In genomic region chr7:137717811-137718271, GRCh38 we compare ENCODE assay signal across 12 cellular contexts.
DNase-seq lines count a peak whose midpoint lies in the region; ATAC-seq, FAIRE-seq and TF ChIP-seq lines count a peak whose summit lies in the region.
"Had no signal": no experiment of that assay in that cellular context is flagged by ENCODE, and none has a peak within 500 bp of the region (broad histone marks: within the 10 kb centered on the region; RNA-seq: fewer than 3 reads in every experiment).

No MANE protein-coding gene starts in this region.

- H3K4me3 ChIP-seq in mammary epithelial cell (replicated peaks in 1 of 3; ENCODE audit: insufficient read depth in 1 of 3, low read depth in 2 of 3, low read length in 3 of 3) (no peak overlapping the region), Karpas-422 (ENCODE audit: low read length) (no peak overlapping the region)
- H3K4me3 ChIP-seq in CD8-positive, alpha-beta T cell (ENCODE audit: low read depth, low read length) = no peak overlapping the region

- no TSS peak for BruUV-seq in mammary epithelial cell (replicated peaks; lab: Mats Ljungman, UMichigan)

- no peak overlapping the region for H3K27ac ChIP-seq in mammary epithelial cell (ENCODE audit: insufficient read depth, low read depth, low read length)
- no peak overlapping the region for H3K27ac ChIP-seq in CD8-positive, alpha-beta T cell (ENCODE audit: low read depth, low read length)
- no peak overlapping the region for H3K27ac ChIP-seq in Karpas-422 (ENCODE audit: low read length)

- no peak overlapping the region for H3K27ac Mint-ChIP-seq in CD8-positive, alpha-beta T cell
- H3K27ac Mint-ChIP-seq: CD4-positive, CD25-positive, alpha-beta regulatory T cell; effector memory CD8-positive, alpha-beta T cell had no signal

- no peaks in the 10 kb centered on the region for H3K36me3 Mint-ChIP-seq in CD8-positive, alpha-beta T cell
- H3K36me3 Mint-ChIP-seq: CD4-positive, CD25-positive, alpha-beta regulatory T cell had no signal

- H3K36me3 ChIP-seq in mammary epithelial cell (ENCODE audit: insufficient read depth, low read length) (no peaks in the 10 kb centered on the region), Karpas-422 (ENCODE audit: insufficient read depth, low read length) (no peaks in the 10 kb centered on the region)
- no peaks in the 10 kb centered on the region for H3K36me3 ChIP-seq in CD8-positive, alpha-beta T cell (ENCODE audit: insufficient read depth, low read length)

- peaks cover 5% of the 10 kb centered on the region for H3K4me1 ChIP-seq in mammary epithelial cell (ENCODE audit: insufficient read depth, low read length)
- no peaks in the 10 kb centered on the region for H3K4me1 ChIP-seq in CD8-positive, alpha-beta T cell (ENCODE audit: insufficient read depth, low read length)
- no peaks in the 10 kb centered on the region for H3K4me1 ChIP-seq in Karpas-422 (ENCODE audit: low read length)

- WGBS in mammary epithelial cell (ENCODE audit: low coverage, missing lambda C conversion rate) = 6% methylated on average over 7 of the region's 7 CpGs

- H3K79me2 ChIP-seq in mammary epithelial cell (ENCODE audit: insufficient read depth, low read length) = no peaks in the 10 kb centered on the region
- H3K79me2 ChIP-seq in Karpas-422 (ENCODE audit: low read length) = no peaks in the 10 kb centered on the region

- DNase-seq in COLO829 (ENCODE audit: low spot score) (peak; percentile 97), MV-4-11 (lab: John Stamatoyannopoulos, UW) (peak; percentile 39), mammary epithelial cell (no peak), medulla oblongata (ENCODE audit: extremely low spot score) (peak; percentile 38), GM19239 (ENCODE audit: insufficient read length, low spot score) (no peak), NCI-H748 treated with DMSO at 0.1 percent for 48 hours (lab: John Stamatoyannopoulos, UW) (no peak), Karpas-422 (no peak)
- no peak for DNase-seq in CD8-positive, alpha-beta T cell
- DNase-seq: CD4-positive, CD25-positive, alpha-beta regulatory T cell; effector memory CD8-positive, alpha-beta T cell; retina had no signal

- H3K9me2 ChIP-seq in Karpas-422 (replicated peaks; ENCODE audit: insufficient read depth, low read length) = no peaks in the 10 kb centered on the region

- H3K9me3 Mint-ChIP-seq in CD8-positive, alpha-beta T cell = no peaks in the 10 kb centered on the region
- H3K9me3 Mint-ChIP-seq: effector memory CD8-positive, alpha-beta T cell had no signal

- no peak for TF ChIP-seq CTCF in mammary epithelial cell (conservative IDR thresholded peaks at IDR 0.05 in 1 of 2, IDR thresholded peaks at IDR 0.05 in 1 of 2; ENCODE audit: extremely low read depth in 1 of 2, insufficient read depth in 1 of 2, low read depth in 1 of 2, low read length in 2 of 2)
- TF ChIP-seq CTCF in CD8-positive, alpha-beta T cell (IDR thresholded peaks at IDR 0.05) = no peak

- H3K4me2 ChIP-seq in mammary epithelial cell (ENCODE audit: insufficient read depth, low read depth, low read length) (peak overlapping the region; percentile 41), Karpas-422 (ENCODE audit: low read depth, low read length, poor library complexity, severe bottlenecking) (no peak overlapping the region)

- H3K9ac ChIP-seq in mammary epithelial cell (ENCODE audit: insufficient read depth, low read length) (no peak overlapping the region), Karpas-422 (ENCODE audit: low read length) (no peak overlapping the region)

- dilution Hi-C loops in mammary epithelial cell (cut with HindIII; ENCODE audit: low sequenced_read_pairs) = no loop called here

- H3K9me3 ChIP-seq in mammary epithelial cell (replicated peaks; ENCODE audit: insufficient read depth, low read length) = no peaks in the 10 kb centered on the region
- H3K9me3 ChIP-seq in CD8-positive, alpha-beta T cell (ENCODE audit: low read length) = no peaks in the 10 kb centered on the region
- no peaks in the 10 kb centered on the region for H3K9me3 ChIP-seq in Karpas-422 (ENCODE audit: low read length)

- ATAC-seq in CD8-positive, alpha-beta T cell = no peak
- ATAC-seq: effector memory CD8-positive, alpha-beta T cell had no signal

- H2AFZ ChIP-seq in mammary epithelial cell (ENCODE audit: low read depth, low read length) (peak overlapping the region; percentile 12), Karpas-422 (ENCODE audit: low read length) (no peak overlapping the region)

- no peak overlapping the region for H3K4me3 Mint-ChIP-seq in CD8-positive, alpha-beta T cell
- H3K4me3 Mint-ChIP-seq: CD4-positive, CD25-positive, alpha-beta regulatory T cell; effector memory CD8-positive, alpha-beta T cell had no signal

- intact Hi-C loops in mammary epithelial cell (cut with micrococcal nuclease) = no loop called here
- intact Hi-C loops in CD8-positive, alpha-beta T cell (cut with DNase I, micrococcal nuclease) = no loop called here

- H3K27me3 ChIP-seq in mammary epithelial cell (ENCODE audit: insufficient read depth, low read length) (no peaks in the 10 kb centered on the region), Karpas-422 (ENCODE audit: low read length) (no peaks in the 10 kb centered on the region)
- H3K27me3 ChIP-seq in CD8-positive, alpha-beta T cell (ENCODE audit: insufficient read depth, low read length) = no peaks in the 10 kb centered on the region

- POLR2A ChIA-PET in CD8-positive, alpha-beta T cell (lab: Charles Lee) = no interaction called here

- in situ Hi-C loops in mammary epithelial cell (cut with MboI; ENCODE audit: low sequenced_read_pairs in 2 of 2) = no loop called here

- no peak for FAIRE-seq in GM19239 (lab: Jason Lieb, UNC)
- FAIRE-seq: GM12891 had no signal

- CTCF ChIA-PET in mammary epithelial cell (lab: Charles Lee; ENCODE audit: low non-redundant PET) = no interaction called here
- CTCF ChIA-PET in CD8-positive, alpha-beta T cell (lab: Charles Lee) = no interaction called here

- H3K27me3 Mint-ChIP-seq in CD8-positive, alpha-beta T cell (ENCODE audit: low read depth) = peaks cover 3% of the 10 kb centered on the region

- H3K4me1 Mint-ChIP-seq in CD8-positive, alpha-beta T cell (ENCODE audit: low read depth) = no peaks in the 10 kb centered on the region
- H3K4me1 Mint-ChIP-seq: CD4-positive, CD25-positive, alpha-beta regulatory T cell had no signal

- H4K20me1 ChIP-seq in mammary epithelial cell (ENCODE audit: insufficient read depth, low read length) = no peaks in the 10 kb centered on the region
- H4K20me1 ChIP-seq in Karpas-422 (ENCODE audit: insufficient read depth, low read depth, low read length) = no peaks in the 10 kb centered on the region

Comparison
In these comparisons a context has a peak if more than half of its experiments do, and no peak if none do; other contexts are left out.
1. DNase-seq: peak in COLO829 (single experiment), MV-4-11 (single experiment) and medulla oblongata (single experiment); none in mammary epithelial cell (single experiment), GM19239 (single experiment), CD8-positive, alpha-beta T cell (0 of 7), NCI-H748 treated with DMSO at 0.1 percent for 48 hours (single experiment) and Karpas-422 (single experiment).